In genomic region chr6:148530394-148530923, GRCh38 we compare ENCODE assay signal across 8 cellular contexts.
DNase-seq lines count a peak whose midpoint lies in the region; ATAC-seq and TF ChIP-seq lines count a peak whose summit lies in the region.

No MANE protein-coding gene starts in this region.

- peak overlapping the region; percentile 20; the same call in 1 of the 2 replicates for H3K4me3 ChIP-seq in BJ (ENCODE audit: low read depth, low read length)
- H3K4me3 ChIP-seq in mononuclear cell (ENCODE audit: low read length), result peak overlapping the region; percentile 2

- H3K36me3 ChIP-seq in BJ (ENCODE audit: control insufficient read depth, insufficient read depth, low read length), result peaks cover 24% of the 10 kb centered on the region

- peaks cover 73% of the 10 kb centered on the region for H3K36me3 Mint-ChIP-seq in dendritic cell treated with granulocyte-macrophage colony-stimulating factor and Interleukin-4, amounts not matched to agents 40 ng/mL and 50 ng/mL, for 4 days (ENCODE audit: low read depth)

- intact Hi-C loops in dendritic cell treated with granulocyte-macrophage colony-stimulating factor and Interleukin-4, amounts not matched to agents 40 ng/mL and 50 ng/mL, for 4 days (cut with micrococcal nuclease), result no loop called here
- intact Hi-C loops in left colon (cut with DNase I, micrococcal nuclease), result no loop called here

- TF ChIP-seq CTCF in BJ (IDR thresholded peaks at IDR 0.05; ENCODE audit: insufficient read depth, low read depth, low read length), result no peak

- POLR2A ChIA-PET in BJ (lab: Charles Lee), result interaction anchor here (1.0 kb wide), 1 partner anchor 9 kb away, joined by 3 read pairs; no protein-coding TSS in a partner anchor

- in situ Hi-C loops in KBM-7 (cut with MboI; ENCODE audit: low pct_unique_long_range_greater_than_20kb, low sequenced_read_pairs), result no loop called here

- H3K27me3 ChIP-seq in BJ (ENCODE audit: control insufficient read depth, insufficient read depth, low read length) (no peaks in the 10 kb centered on the region), mononuclear cell (ENCODE audit: insufficient read depth, low read length) (no peaks in the 10 kb centered on the region)

- H3K9me3 ChIP-seq in mononuclear cell (ENCODE audit: low read depth, low read length), result no peaks in the 10 kb centered on the region

- H3K4me3 Mint-ChIP-seq in dendritic cell treated with granulocyte-macrophage colony-stimulating factor and Interleukin-4, amounts not matched to agents 40 ng/mL and 50 ng/mL, for 4 days, result peak overlapping the region; percentile 17

- H3K4me1 Mint-ChIP-seq in dendritic cell treated with granulocyte-macrophage colony-stimulating factor and Interleukin-4, amounts not matched to agents 40 ng/mL and 50 ng/mL, for 4 days (ENCODE audit: low read depth), result no peaks in the 10 kb centered on the region

- H3K9me3 Mint-ChIP-seq in dendritic cell treated with granulocyte-macrophage colony-stimulating factor and Interleukin-4, amounts not matched to agents 40 ng/mL and 50 ng/mL, for 4 days, result no peaks in the 10 kb centered on the region

- H3K27ac Mint-ChIP-seq in dendritic cell treated with granulocyte-macrophage colony-stimulating factor and Interleukin-4, amounts not matched to agents 40 ng/mL and 50 ng/mL, for 4 days, result no peak overlapping the region

- peak; percentile 84 for ATAC-seq in GM21381 (IDR thresholded peaks at IDR 0.05; ENCODE audit: unreplicated experiment)
- ATAC-seq in left colon, result no peak

- no peaks in the 10 kb centered on the region for H3K27me3 Mint-ChIP-seq in dendritic cell treated with granulocyte-macrophage colony-stimulating factor and Interleukin-4, amounts not matched to agents 40 ng/mL and 50 ng/mL, for 4 days

- CTCF ChIA-PET in BJ (lab: Yijun Ruan, JAX), result interaction anchor here (0.6 to 1.9 kb wide), 4 partner anchors 9 to 548 kb away, joined by 3 to 9 read pairs (median 5); no protein-coding TSS in a partner anchor

- DNase-seq in BJ (ENCODE audit: low read depth), result peak; percentile 96
- peak; percentile 39 for DNase-seq in KBM-7
- no peak for DNase-seq in DMS114 treated with DMSO at 0.1 percent for 48 hours (lab: John Stamatoyannopoulos, UW; ENCODE audit: unreplicated experiment)
- no peak for DNase-seq in NCI-H128 (lab: John Stamatoyannopoulos, UW; ENCODE audit: unreplicated experiment)
- DNase-seq in left colon, result no peak

- H3K4me1 ChIP-seq in mononuclear cell (ENCODE audit: insufficient read depth, low read length), result no peaks in the 10 kb centered on the region

Comparison
In these comparisons a context has a peak if more than half of its experiments do, and no peak if none do; other contexts are left out.
1. DNase-seq: peak in BJ (single experiment) and KBM-7 (single experiment); none in DMS114 treated with DMSO at 0.1 percent for 48 hours (single experiment), NCI-H128 (single experiment) and left colon (0 of 2).